8 cellular contexts compared by ENCODE assay signal in the genomic region with DNA sequence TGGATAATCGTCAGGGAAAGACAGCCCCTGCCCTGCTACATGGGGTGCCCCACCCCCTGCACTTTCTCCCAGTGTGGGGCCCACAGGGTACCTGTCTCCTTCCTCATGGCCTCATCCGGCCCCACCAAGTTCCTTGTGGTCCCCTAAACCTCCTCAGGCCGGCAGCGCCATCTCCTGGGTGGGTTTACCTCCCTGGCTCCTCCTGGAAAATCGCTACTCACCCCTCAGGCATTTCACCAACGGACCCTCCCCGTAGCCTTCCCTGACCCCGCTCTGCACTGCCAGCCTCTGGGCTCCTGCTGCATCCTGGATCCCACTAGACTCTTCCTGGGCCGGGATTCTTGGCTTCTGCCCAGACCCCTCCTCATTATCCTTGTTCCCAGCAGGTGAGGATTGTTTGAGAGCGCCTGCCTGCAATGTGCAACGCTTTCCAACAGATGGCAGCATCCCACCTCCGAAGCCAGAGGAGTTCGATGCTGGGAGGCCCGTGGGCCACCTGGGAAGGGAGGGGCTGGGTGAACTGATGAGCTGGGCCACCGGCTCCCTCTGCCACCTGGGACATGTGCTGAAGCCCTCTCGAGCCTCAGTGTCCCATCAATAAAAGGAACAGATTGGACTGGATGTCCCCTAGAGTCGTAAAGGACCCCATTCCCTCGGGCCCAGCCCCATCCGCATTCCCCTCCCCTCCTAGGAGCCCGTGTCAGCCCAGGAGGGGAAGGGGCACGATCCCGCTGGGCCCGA. TPM values are rescaled to one million over a fixed set of nuclear protein-coding genes. Genes with fewer than 3 reads are reported as not detected.
DNase-seq lines count a peak whose midpoint lies in the region; ATAC-seq and TF ChIP-seq lines count a peak whose summit lies in the region.

No MANE protein-coding gene starts in this region.

- peaks cover 0 to 7% of the 10 kb centered on the region in 2 donors for H3K4me1 ChIP-seq in left lung

- H3K36me3 Mint-ChIP-seq in WTC11, result no peaks in the 10 kb centered on the region

- ATAC-seq in WTC11 (peak; percentile 54), left lung (peak; percentile 85), HG02884 (IDR thresholded peaks at IDR 0.05; ENCODE audit: unreplicated experiment) (no peak)

- H3K27ac Mint-ChIP-seq in WTC11, result peak overlapping the region; percentile 79

- H3K4me3 ChIP-seq in GM12865 (ENCODE audit: low read depth, low read length), result no peak overlapping the region
- H3K4me3 ChIP-seq in cardiac fibroblast (replicated peaks in 1 of 2; ENCODE audit: low read depth in 2 of 2, low read length in 2 of 2), result no peak overlapping the region
- no peak overlapping the region for H3K4me3 ChIP-seq in left lung

- H3K4me3 Mint-ChIP-seq in WTC11, result peak overlapping the region; percentile 45

- H3K27me3 Mint-ChIP-seq in WTC11 (ENCODE audit: low read depth), result no peaks in the 10 kb centered on the region; the same call in 1 of the 2 replicates

- CTCF ChIA-PET in WTC11 (lab: Charles Lee), result interaction anchor here (0.6 to 10.1 kb wide), 75 partner anchors 9 to 654 kb away, joined by 3 to 267 read pairs (median 5); a partner anchor contains a TSS

- no peak overlapping the region for H3K27ac ChIP-seq in 22Rv1
- no peak overlapping the region for H3K27ac ChIP-seq in left lung

- DNase-seq in GM12865 (ENCODE audit: low read depth), result peak; percentile 72
- DNase-seq in NCI-H2107 (lab: John Stamatoyannopoulos, UW), result peak; percentile 10
- peak; percentile 89 for DNase-seq in WTC11 (ENCODE audit: low spot score)
- DNase-seq in cardiac fibroblast (ENCODE audit: low read depth in 2 of 2), result peak; percentile 46 to 47
- peak in 1 of 2 donors; percentile 55 for DNase-seq in left lung
- DNase-seq in stimulated activated CD8-positive, alpha-beta memory T cell treated with anti-CD3 and anti-CD28 coated beads, Interleukin-15, amount 100 ng/mL, for 1 hour (ENCODE audit: low read depth), result peak; percentile 37

- H3K27me3 ChIP-seq in left lung, result no peaks in the 10 kb centered on the region

- TF ChIP-seq CTCF in 22Rv1 (IDR thresholded peaks at IDR 0.05) (peak; percentile 91), GM12865 (IDR thresholded peaks at IDR 0.05; ENCODE audit: insufficient read depth, low read depth, low read length, missing control alignments) (peak; percentile 95), WTC11 (IDR thresholded peaks at IDR 0.05) (peak; percentile 97), cardiac fibroblast (IDR thresholded peaks at IDR 0.05; ENCODE audit: low read depth, low read length) (peak; percentile 97), left lung (IDR thresholded peaks at IDR 0.05) (peak; percentile 86 to 88)

- peaks cover 19% of the 10 kb centered on the region for H3K4me1 Mint-ChIP-seq in WTC11

- no peaks in the 10 kb centered on the region for H3K36me3 ChIP-seq in left lung

- no peaks in the 10 kb centered on the region for H3K9me3 ChIP-seq in left lung

- intact Hi-C loops in left lung (cut with DNase I), result loop anchor here in 1 of 2 donors (5.0 to 10.0 kb wide), 2 partner anchors 114 to 156 kb away; a partner anchor contains a TSS

- POLR2A ChIA-PET in WTC11 (lab: Charles Lee), result interaction anchor here (0.8 kb wide), 1 partner anchor 48 kb away, joined by 4 read pairs; no protein-coding TSS in a partner anchor

- H3K9me3 Mint-ChIP-seq in WTC11, result no peaks in the 10 kb centered on the region

TF ChIP-seq in WTC11, 78 proteins besides CTCF, POLR2A, EP300 and RAD21 (continues in another document):
- TF ChIP-seq, protein P1, sequence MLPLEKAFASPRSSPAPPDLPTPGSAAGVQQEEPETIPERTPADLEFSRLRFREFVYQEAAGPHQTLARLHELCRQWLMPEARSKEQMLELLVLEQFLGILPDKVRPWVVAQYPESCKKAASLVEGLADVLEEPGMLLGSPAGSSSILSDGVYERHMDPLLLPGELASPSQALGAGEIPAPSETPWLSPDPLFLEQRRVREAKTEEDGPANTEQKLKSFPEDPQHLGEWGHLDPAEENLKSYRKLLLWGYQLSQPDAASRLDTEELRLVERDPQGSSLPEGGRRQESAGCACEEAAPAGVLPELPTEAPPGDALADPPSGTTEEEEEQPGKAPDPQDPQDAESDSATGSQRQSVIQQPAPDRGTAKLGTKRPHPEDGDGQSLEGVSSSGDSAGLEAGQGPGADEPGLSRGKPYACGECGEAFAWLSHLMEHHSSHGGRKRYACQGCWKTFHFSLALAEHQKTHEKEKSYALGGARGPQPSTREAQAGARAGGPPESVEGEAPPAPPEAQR (CRISPR knock-in tag; IDR thresholded peaks at IDR 0.05), result no peak
- TF ChIP-seq ETV6 (CRISPR knock-in tag; IDR thresholded peaks at IDR 0.05), result peak; percentile 65; the same call in 1 of the 2 replicates
- TF ChIP-seq, protein P2, sequence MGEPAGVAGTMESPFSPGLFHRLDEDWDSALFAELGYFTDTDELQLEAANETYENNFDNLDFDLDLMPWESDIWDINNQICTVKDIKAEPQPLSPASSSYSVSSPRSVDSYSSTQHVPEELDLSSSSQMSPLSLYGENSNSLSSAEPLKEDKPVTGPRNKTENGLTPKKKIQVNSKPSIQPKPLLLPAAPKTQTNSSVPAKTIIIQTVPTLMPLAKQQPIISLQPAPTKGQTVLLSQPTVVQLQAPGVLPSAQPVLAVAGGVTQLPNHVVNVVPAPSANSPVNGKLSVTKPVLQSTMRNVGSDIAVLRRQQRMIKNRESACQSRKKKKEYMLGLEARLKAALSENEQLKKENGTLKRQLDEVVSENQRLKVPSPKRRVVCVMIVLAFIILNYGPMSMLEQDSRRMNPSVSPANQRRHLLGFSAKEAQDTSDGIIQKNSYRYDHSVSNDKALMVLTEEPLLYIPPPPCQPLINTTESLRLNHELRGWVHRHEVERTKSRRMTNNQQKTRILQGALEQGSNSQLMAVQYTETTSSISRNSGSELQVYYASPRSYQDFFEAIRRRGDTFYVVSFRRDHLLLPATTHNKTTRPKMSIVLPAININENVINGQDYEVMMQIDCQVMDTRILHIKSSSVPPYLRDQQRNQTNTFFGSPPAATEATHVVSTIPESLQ (CRISPR knock-in tag; IDR thresholded peaks at IDR 0.05), result no peak
- no peak for TF ChIP-seq SMAD4 (CRISPR knock-in tag; IDR thresholded peaks at IDR 0.05)
- TF ChIP-seq TP53 (CRISPR knock-in tag; IDR thresholded peaks at IDR 0.05), result peak; percentile 63; the same call in 1 of the 2 replicates
- TF ChIP-seq TEAD1 (CRISPR knock-in tag; IDR thresholded peaks at IDR 0.05), result no peak
- TF ChIP-seq, protein P3, sequence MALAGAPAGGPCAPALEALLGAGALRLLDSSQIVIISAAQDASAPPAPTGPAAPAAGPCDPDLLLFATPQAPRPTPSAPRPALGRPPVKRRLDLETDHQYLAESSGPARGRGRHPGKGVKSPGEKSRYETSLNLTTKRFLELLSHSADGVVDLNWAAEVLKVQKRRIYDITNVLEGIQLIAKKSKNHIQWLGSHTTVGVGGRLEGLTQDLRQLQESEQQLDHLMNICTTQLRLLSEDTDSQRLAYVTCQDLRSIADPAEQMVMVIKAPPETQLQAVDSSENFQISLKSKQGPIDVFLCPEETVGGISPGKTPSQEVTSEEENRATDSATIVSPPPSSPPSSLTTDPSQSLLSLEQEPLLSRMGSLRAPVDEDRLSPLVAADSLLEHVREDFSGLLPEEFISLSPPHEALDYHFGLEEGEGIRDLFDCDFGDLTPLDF (CRISPR knock-in tag; IDR thresholded peaks at IDR 0.05), result no peak
- TF ChIP-seq, protein P4, sequence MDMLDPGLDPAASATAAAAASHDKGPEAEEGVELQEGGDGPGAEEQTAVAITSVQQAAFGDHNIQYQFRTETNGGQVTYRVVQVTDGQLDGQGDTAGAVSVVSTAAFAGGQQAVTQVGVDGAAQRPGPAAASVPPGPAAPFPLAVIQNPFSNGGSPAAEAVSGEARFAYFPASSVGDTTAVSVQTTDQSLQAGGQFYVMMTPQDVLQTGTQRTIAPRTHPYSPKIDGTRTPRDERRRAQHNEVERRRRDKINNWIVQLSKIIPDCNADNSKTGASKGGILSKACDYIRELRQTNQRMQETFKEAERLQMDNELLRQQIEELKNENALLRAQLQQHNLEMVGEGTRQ (CRISPR knock-in tag; IDR thresholded peaks at IDR 0.05), result no peak
- no peak for TF ChIP-seq ZNF671 (CRISPR knock-in tag; IDR thresholded peaks at IDR 0.05)
- TF ChIP-seq, protein P5, sequence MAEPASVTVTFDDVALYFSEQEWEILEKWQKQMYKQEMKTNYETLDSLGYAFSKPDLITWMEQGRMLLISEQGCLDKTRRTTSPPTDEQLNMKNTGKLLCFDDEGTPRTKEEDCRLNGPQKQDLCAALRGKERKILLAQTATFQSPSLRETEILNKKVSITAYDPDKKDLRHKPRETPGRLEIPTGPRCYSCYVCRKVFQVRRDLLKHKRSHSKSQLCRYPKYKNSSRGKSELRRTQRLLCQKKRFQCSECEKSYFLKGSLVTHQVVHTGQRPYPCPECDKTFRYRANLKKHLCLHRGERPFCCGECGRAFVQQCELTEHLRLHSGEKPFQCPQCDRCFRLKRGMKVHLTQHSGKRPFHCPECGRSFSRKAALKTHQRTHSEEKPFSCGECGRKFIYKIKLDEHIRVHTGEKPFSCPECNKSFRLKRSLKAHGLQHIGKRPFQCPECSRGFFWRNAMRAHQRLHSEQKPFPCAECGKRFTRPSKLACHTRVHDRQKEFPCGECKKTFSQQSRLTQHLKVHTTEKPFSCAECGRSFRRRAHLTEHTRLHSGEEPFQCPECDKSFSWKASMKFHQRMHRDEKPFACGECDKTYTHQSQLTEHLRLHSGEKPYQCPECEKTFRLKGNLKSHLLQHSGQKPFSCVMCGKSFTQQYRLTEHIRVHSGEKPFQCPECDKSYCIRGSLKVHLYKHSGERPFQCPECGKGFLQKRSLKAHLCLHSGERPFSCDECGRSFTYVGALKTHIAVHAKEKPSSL (CRISPR knock-in tag; conservative IDR thresholded peaks at IDR 0.05), result no peak
- TF ChIP-seq, protein P6, sequence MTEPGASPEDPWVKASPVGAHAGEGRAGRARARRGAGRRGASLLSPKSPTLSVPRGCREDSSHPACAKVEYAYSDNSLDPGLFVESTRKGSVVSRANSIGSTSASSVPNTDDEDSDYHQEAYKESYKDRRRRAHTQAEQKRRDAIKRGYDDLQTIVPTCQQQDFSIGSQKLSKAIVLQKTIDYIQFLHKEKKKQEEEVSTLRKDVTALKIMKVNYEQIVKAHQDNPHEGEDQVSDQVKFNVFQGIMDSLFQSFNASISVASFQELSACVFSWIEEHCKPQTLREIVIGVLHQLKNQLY (CRISPR knock-in tag; IDR thresholded peaks at IDR 0.05), result no peak

RNA-seq across cellular contexts. Expression of a gene that starts 44.2 kb away (rescaled TPM):
- total RNA-seq in WTC11 (2021) (129 to 134 TPM (median 129 TPM) in 3 replicates), left lung (10 to 100 TPM; 26.4 to 42.1 TPM)
